Comparison of ENCODE assay signal across 8 cellular contexts in the genomic region with DNA sequence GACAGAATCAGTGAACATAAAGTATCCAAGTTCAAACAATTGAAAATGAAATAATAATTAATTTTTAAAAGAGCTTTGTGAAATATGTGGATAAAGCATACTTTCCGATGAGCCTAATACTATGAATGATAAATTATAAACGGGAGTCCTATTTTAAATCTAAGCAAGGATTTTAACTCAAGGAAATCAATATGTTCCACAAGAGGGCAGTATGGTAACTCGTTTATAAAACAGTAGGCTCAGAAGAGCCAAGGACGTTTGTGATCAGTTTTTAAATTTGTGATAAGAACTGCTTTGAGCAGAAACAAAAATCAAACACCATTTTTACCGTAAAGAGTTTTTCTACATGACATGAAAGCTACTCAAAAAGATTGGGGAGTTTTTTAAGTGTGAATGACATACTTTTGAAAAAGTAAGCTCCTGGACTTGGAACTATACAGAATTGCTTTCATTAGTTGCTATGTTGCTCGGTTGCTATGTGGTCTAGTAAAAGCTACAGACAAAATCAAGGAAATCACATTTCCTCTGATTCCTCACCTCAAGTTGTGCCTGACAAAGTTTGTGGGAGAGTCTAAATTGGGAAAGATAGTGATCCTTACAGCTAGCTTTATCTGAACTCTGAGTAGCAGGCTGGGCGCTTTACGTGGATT. TPM values are rescaled to one million over a fixed set of nuclear protein-coding genes. Genes with fewer than 3 reads are reported as not detected.
DNase-seq lines count a peak whose midpoint lies in the region; ATAC-seq, FAIRE-seq and TF ChIP-seq lines count a peak whose summit lies in the region.

No MANE protein-coding gene starts in this region.

- no peak overlapping the region for H3K4me2 ChIP-seq in keratinocyte (ENCODE audit: control insufficient read depth, extremely low read depth, insufficient read depth, low read depth, low read length)

- no peaks in the 10 kb centered on the region for H4K20me1 ChIP-seq in keratinocyte (ENCODE audit: control insufficient read depth, extremely low read depth, insufficient read depth, low read length)

- H3K27me3 ChIP-seq in keratinocyte (ENCODE audit: control insufficient read depth, extremely low read depth, insufficient read depth, low read length) (peaks cover 5% of the 10 kb centered on the region), vagina (no peaks in the 10 kb centered on the region)

- FAIRE-seq in keratinocyte (lab: Jason Lieb, UNC), result no peak

- TF ChIP-seq CTCF in keratinocyte (optimal IDR thresholded peaks at IDR 0.05 in 1 of 3, IDR thresholded peaks at IDR 0.05 in 1 of 3, conservative IDR thresholded peaks at IDR 0.05 in 1 of 3; ENCODE audit: extremely low read depth in 1 of 3, insufficient read depth in 2 of 3, low read length in 3 of 3), result peak in 2 of 3 experiments; percentile 17 to 27
- TF ChIP-seq CTCF in vagina (IDR thresholded peaks at IDR 0.05), result peak in 2 of 3 experiments; percentile 21 to 37

- H3K36me3 ChIP-seq in keratinocyte (ENCODE audit: control insufficient read depth in 2 of 2, extremely low read depth in 1 of 2, insufficient read depth in 2 of 2, low read length in 2 of 2) (no peaks in the 10 kb centered on the region), vagina (no peaks in the 10 kb centered on the region)

- H3K9me3 ChIP-seq in keratinocyte (ENCODE audit: control insufficient read depth, low read depth, low read length) (no peaks in the 10 kb centered on the region), vagina (no peaks in the 10 kb centered on the region)

- H3K27ac ChIP-seq in keratinocyte (ENCODE audit: control insufficient read depth, insufficient read depth, low read length), result no peak overlapping the region
- no peak overlapping the region for H3K27ac ChIP-seq in vagina

- no peak overlapping the region for H2AFZ ChIP-seq in keratinocyte (ENCODE audit: control insufficient read depth, low read length)

- ATAC-seq in GM21737 (IDR thresholded peaks at IDR 0.05; ENCODE audit: unreplicated experiment), result no peak

- no peak for TF ChIP-seq POLR2A in vagina (IDR thresholded peaks at IDR 0.05)

- no peaks in the 10 kb centered on the region for H3K9me1 ChIP-seq in keratinocyte (ENCODE audit: control insufficient read depth, extremely low read depth, insufficient read depth, low read length)

- H3K4me3 ChIP-seq in keratinocyte (ENCODE audit: control insufficient read depth in 2 of 3, extremely low read depth in 1 of 3, insufficient read depth in 2 of 3, low read depth in 1 of 3, low read length in 3 of 3), result no peak overlapping the region
- H3K4me3 ChIP-seq in vagina, result no peak overlapping the region

- H3K4me1 ChIP-seq in keratinocyte (ENCODE audit: control insufficient read depth, extremely low read depth, insufficient read depth, low read length) (no peaks in the 10 kb centered on the region), vagina (no peaks in the 10 kb centered on the region)

- no peaks in the 10 kb centered on the region for H3K79me2 ChIP-seq in keratinocyte (ENCODE audit: control insufficient read depth, insufficient read depth, low read length)

- dilution Hi-C loops in keratinocyte (cut with MboI; ENCODE audit: extremely low pct_ligation_motif_present, low sequenced_read_pairs), result no loop called here

- intact Hi-C loops in vagina (cut with DNase I), result no loop called here

- DNase-seq in NCI-H1436 (lab: John Stamatoyannopoulos, UW) (peak; percentile 72), NCI-H1436 treated with DMSO at 0.1 percent for 48 hours (lab: John Stamatoyannopoulos, UW) (no peak), NCI-H128 (lab: John Stamatoyannopoulos, UW; ENCODE audit: unreplicated experiment) (peak; percentile 0), astrocyte of the hippocampus (ENCODE audit: low read depth, low spot score) (peak; percentile 59), keratinocyte (ENCODE audit: low read depth, low spot score) (no peak), vagina (ENCODE audit: extremely low spot score in 2 of 2) (no peak), COR-L47 (lab: John Stamatoyannopoulos, UW) (no peak)

- no peak overlapping the region for H3K9ac ChIP-seq in keratinocyte (ENCODE audit: control insufficient read depth, extremely low read depth, insufficient read depth, low read length)

RNA-seq across cellular contexts. Expression of a gene that starts 11.8 kb away (rescaled TPM):
- polyA plus RNA-seq in keratinocyte, result not detected in 3 replicates
- polyA plus RNA-seq in keratinocyte (2011; ENCODE audit: low read depth), result not detected
- polyA plus RNA-seq in keratinocyte (2011; cell fraction: cytosol; rRNA removed), result not detected in 2 replicates
- polyA plus RNA-seq in keratinocyte (2011; cell fraction: nucleus; rRNA removed), result not detected in 2 replicates
- not detected in 2 replicates for polyA plus RNA-seq in keratinocyte (2012; ENCODE audit: low replicate concordance)
- polyA minus RNA-seq in keratinocyte, result not detected in 3 replicates
- polyA minus RNA-seq in keratinocyte (2011; cell fraction: cytosol; rRNA and poly(A)+ RNA removed), result not detected
- polyA minus RNA-seq in keratinocyte (2011; cell fraction: nucleus; rRNA and poly(A)+ RNA removed), result not detected in 2 replicates
- not detected for total RNA-seq in vagina

Comparison
In these comparisons a context has a peak if more than half of its experiments do, and no peak if none do; other contexts are left out.
1. DNase-seq: peak in NCI-H1436 (single experiment), NCI-H128 (single experiment) and astrocyte of the hippocampus (single experiment); none in NCI-H1436 treated with DMSO at 0.1 percent for 48 hours (single experiment), keratinocyte (single experiment), vagina (0 of 2) and COR-L47 (single experiment).